2 cellular contexts compared by ENCODE assay signal in the genomic region with DNA sequence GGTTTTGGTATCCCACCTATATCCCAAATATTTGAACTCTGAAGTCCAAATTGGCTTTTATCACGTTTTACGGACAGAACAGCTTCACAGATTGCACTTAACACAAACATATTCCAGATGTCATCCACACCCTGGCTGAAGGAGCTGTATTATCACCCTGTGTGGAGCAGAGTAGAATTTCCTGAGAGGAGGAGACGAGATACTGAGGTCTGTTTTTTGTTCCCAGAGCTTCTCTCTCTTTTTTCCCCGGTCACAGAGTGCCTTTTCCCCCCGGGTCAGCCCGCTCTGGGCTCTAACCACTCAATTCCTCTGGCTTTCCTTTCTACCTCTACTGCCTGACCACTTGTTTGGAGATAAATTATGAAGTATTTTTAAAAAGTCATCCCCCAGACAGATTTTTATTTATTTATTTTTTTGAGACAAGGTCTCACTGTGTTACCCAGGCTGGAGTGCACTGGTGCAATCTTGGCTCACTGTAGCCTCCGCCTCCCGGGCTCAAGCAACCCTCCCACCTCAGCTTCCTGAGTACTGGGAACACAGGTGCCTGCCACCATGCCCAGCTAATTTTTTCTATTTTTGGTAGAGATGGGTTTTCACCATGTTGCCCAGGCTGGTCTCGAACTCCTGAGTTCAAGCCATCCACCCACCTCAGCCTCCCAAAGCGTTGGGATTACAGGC.
A peak's percentile ranks its signal among the peaks of the same experiment; 100 is the strongest.
TF ChIP-seq lines count a peak whose summit lies in the region.

No MANE protein-coding gene starts in this region.

TF ChIP-seq in HCT116, 20 proteins besides CTCF, POLR2A, EP300 and RAD21:
- TF ChIP-seq YY1 (IDR thresholded peaks at IDR 0.05; ENCODE audit: extremely low read depth, insufficient replicate concordance, low read depth, low read length): no peak
- TF ChIP-seq JUND (IDR thresholded peaks at IDR 0.05): no peak
- no peak for TF ChIP-seq EZH2phosphoT487 (IDR thresholded peaks at IDR 0.05; ENCODE audit: borderline replicate concordance)
- TF ChIP-seq ELF1 (IDR thresholded peaks at IDR 0.05; ENCODE audit: borderline replicate concordance, low read depth): no peak
- TF ChIP-seq, protein P1, sequence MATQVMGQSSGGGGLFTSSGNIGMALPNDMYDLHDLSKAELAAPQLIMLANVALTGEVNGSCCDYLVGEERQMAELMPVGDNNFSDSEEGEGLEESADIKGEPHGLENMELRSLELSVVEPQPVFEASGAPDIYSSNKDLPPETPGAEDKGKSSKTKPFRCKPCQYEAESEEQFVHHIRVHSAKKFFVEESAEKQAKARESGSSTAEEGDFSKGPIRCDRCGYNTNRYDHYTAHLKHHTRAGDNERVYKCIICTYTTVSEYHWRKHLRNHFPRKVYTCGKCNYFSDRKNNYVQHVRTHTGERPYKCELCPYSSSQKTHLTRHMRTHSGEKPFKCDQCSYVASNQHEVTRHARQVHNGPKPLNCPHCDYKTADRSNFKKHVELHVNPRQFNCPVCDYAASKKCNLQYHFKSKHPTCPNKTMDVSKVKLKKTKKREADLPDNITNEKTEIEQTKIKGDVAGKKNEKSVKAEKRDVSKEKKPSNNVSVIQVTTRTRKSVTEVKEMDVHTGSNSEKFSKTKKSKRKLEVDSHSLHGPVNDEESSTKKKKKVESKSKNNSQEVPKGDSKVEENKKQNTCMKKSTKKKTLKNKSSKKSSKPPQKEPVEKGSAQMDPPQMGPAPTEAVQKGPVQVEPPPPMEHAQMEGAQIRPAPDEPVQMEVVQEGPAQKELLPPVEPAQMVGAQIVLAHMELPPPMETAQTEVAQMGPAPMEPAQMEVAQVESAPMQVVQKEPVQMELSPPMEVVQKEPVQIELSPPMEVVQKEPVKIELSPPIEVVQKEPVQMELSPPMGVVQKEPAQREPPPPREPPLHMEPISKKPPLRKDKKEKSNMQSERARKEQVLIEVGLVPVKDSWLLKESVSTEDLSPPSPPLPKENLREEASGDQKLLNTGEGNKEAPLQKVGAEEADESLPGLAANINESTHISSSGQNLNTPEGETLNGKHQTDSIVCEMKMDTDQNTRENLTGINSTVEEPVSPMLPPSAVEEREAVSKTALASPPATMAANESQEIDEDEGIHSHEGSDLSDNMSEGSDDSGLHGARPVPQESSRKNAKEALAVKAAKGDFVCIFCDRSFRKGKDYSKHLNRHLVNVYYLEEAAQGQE (IDR thresholded peaks at IDR 0.05; ENCODE audit: low read depth): no peak
- no peak for TF ChIP-seq ZNF274 (IDR thresholded peaks at IDR 0.05; ENCODE audit: low read depth, low read length)
- no peak for TF ChIP-seq EGR1 (IDR thresholded peaks at IDR 0.05; ENCODE audit: low read depth)
- TF ChIP-seq, protein P2, sequence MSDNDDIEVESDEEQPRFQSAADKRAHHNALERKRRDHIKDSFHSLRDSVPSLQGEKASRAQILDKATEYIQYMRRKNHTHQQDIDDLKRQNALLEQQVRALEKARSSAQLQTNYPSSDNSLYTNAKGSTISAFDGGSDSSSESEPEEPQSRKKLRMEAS (IDR thresholded peaks at IDR 0.05): no peak

TF ChIP-seq in SK-N-SH, 30 proteins besides CTCF, POLR2A, EP300 and RAD21:
- TF ChIP-seq NFIC (IDR thresholded peaks at IDR 0.05; ENCODE audit: borderline replicate concordance) (no peak), TCF12 (IDR thresholded peaks at IDR 0.05) (peak; percentile 38; the same call in 1 of the 2 replicates), GATA2 (CRISPR knock-in tag; IDR thresholded peaks at IDR 0.05) (peak; percentile 29; the same call in 1 of the 2 replicates)
TF ChIP-seq in SK-N-SH: peak in this region for 2.
